ENCODE assay signal across 11 cellular contexts in genomic region chr7:152030561-152030960, GRCh38. TPM values are rescaled to one million over a fixed set of nuclear protein-coding genes. Genes with fewer than 3 reads are reported as not detected.
DNase-seq lines count a peak whose midpoint lies in the region; ATAC-seq and TF ChIP-seq lines count a peak whose summit lies in the region.
"Had no signal": no experiment of that assay in that cellular context is flagged by ENCODE, and none has a peak within 500 bp of the region (broad histone marks: within the 10 kb centered on the region; RNA-seq: fewer than 3 reads in every experiment).

No MANE protein-coding gene starts in this region.

- peaks cover 0 to 2% of the 10 kb centered on the region in 2 donors for H3K9me3 Mint-ChIP-seq in activated T-cell treated with anti-CD3 and anti-CD28 coated beads, Interleukin-2, amount 50 U/mL, for 72 hours
- no peaks in the 10 kb centered on the region for H3K9me3 Mint-ChIP-seq in activated naive CD8-positive, alpha-beta T cell treated with anti-CD3 and anti-CD28 coated beads, Interleukin-2, amount 50 U/mL, for 24 hours
- H3K9me3 Mint-ChIP-seq in neural crest cell = peaks cover 9% of the 10 kb centered on the region

- H3K27ac Mint-ChIP-seq in activated T-cell treated with anti-CD3 and anti-CD28 coated beads, Interleukin-2, amount 50 U/mL, for 72 hours = peak overlapping the region; percentile 3
- peak overlapping the region; percentile 25 for H3K27ac Mint-ChIP-seq in activated naive CD8-positive, alpha-beta T cell treated with anti-CD3 and anti-CD28 coated beads, Interleukin-2, amount 50 U/mL, for 24 hours
- H3K27ac Mint-ChIP-seq in neural crest cell (ENCODE audit: unreplicated experiment) = peak overlapping the region; percentile 29

- H3K36me3 Mint-ChIP-seq in activated T-cell treated with anti-CD3 and anti-CD28 coated beads, Interleukin-2, amount 50 U/mL, for 72 hours (ENCODE audit: insufficient read depth in 2 of 2) = peaks cover 15 to 21% of the 10 kb centered on the region in 2 donors
- peaks cover 61% of the 10 kb centered on the region for H3K36me3 Mint-ChIP-seq in activated naive CD8-positive, alpha-beta T cell treated with anti-CD3 and anti-CD28 coated beads, Interleukin-2, amount 50 U/mL, for 24 hours (ENCODE audit: low read depth)
- peaks cover 45% of the 10 kb centered on the region for H3K36me3 Mint-ChIP-seq in neural crest cell (ENCODE audit: low read depth)

- no peak for TF ChIP-seq CTCF in neural crest cell (conservative IDR thresholded peaks at IDR 0.05)
- no peak for TF ChIP-seq CTCF in mucosa of descending colon (IDR thresholded peaks at IDR 0.05)

- no peak for ATAC-seq in activated T-cell treated with anti-CD3 and anti-CD28 coated beads, Interleukin-2, amount 50 U/mL, for 72 hours (replicated peaks in 1 of 2)
- ATAC-seq in activated naive CD8-positive, alpha-beta T cell treated with anti-CD3 and anti-CD28 coated beads, Interleukin-2, amount 50 U/mL, for 24 hours = no peak
- no peak for ATAC-seq in mucosa of descending colon

- peak overlapping the region; percentile 15 to 35 for H3K4me3 Mint-ChIP-seq in activated T-cell treated with anti-CD3 and anti-CD28 coated beads, Interleukin-2, amount 50 U/mL, for 72 hours
- peak overlapping the region; percentile 13 for H3K4me3 Mint-ChIP-seq in activated naive CD8-positive, alpha-beta T cell treated with anti-CD3 and anti-CD28 coated beads, Interleukin-2, amount 50 U/mL, for 24 hours
- peak overlapping the region; percentile 36 for H3K4me3 Mint-ChIP-seq in neural crest cell

- H3K9me3 ChIP-seq in mucosa of descending colon = no peaks in the 10 kb centered on the region

- no peak for DNase-seq in activated T-cell treated with anti-CD3 and anti-CD28 coated beads, Interleukin-2, amount 50 U/mL, for 72 hours
- no peak for DNase-seq in activated T-cell treated with anti-CD3 and anti-CD28 coated beads, Interleukin-2, amount 50 U/mL, for 48 hours
- DNase-seq in MV-4-11 (lab: John Stamatoyannopoulos, UW) (peak; percentile 31), neural crest cell (ENCODE audit: low read depth, low spot score) (no peak), iPS-NIHi7 (ENCODE audit: extremely low spot score) (no peak), mucosa of descending colon (no peak), NCI-H510A (lab: John Stamatoyannopoulos, UW) (no peak)
- no peak for DNase-seq in activated naive CD8-positive, alpha-beta T cell treated with anti-CD3 and anti-CD28 coated beads, Interleukin-2, amount 50 U/mL, for 24 hours
- DNase-seq: DMS79, NCI-H1436 treated with DMSO at 0.1 percent for 48 hours, NCI-H2227 treated with DMSO at 0.1 percent for 48 hours had no signal

- H3K4me3 ChIP-seq in mucosa of descending colon = no peak overlapping the region

- no peaks in the 10 kb centered on the region for H3K27me3 Mint-ChIP-seq in activated T-cell treated with anti-CD3 and anti-CD28 coated beads, Interleukin-2, amount 50 U/mL, for 72 hours (ENCODE audit: low read depth)
- H3K27me3 Mint-ChIP-seq in activated naive CD8-positive, alpha-beta T cell treated with anti-CD3 and anti-CD28 coated beads, Interleukin-2, amount 50 U/mL, for 24 hours = no peaks in the 10 kb centered on the region
- H3K27me3 Mint-ChIP-seq in neural crest cell (ENCODE audit: low read depth) = no peaks in the 10 kb centered on the region

- intact Hi-C loops in mucosa of descending colon (cut with DNase I, micrococcal nuclease) = no loop called here

- no peaks in the 10 kb centered on the region for H3K36me3 ChIP-seq in mucosa of descending colon (ENCODE audit: low read depth)

- H3K4me1 Mint-ChIP-seq in activated T-cell treated with anti-CD3 and anti-CD28 coated beads, Interleukin-2, amount 50 U/mL, for 72 hours (ENCODE audit: low read depth) = peaks cover 34% of the 10 kb centered on the region
- peaks cover 47% of the 10 kb centered on the region for H3K4me1 Mint-ChIP-seq in activated naive CD8-positive, alpha-beta T cell treated with anti-CD3 and anti-CD28 coated beads, Interleukin-2, amount 50 U/mL, for 24 hours
- peaks cover 23% of the 10 kb centered on the region for H3K4me1 Mint-ChIP-seq in neural crest cell

- no peaks in the 10 kb centered on the region for H3K4me1 ChIP-seq in mucosa of descending colon (ENCODE audit: low read depth)

RNA-seq across cellular contexts. Expression of gene GALNT11, which starts 5.1 kb away (rescaled TPM):
- 10 to 100 TPM; 16.9 to 18.0 TPM for total RNA-seq in activated T-cell treated with anti-CD3 and anti-CD28 coated beads, Interleukin-2, amount 50 U/mL, for 72 hours
- total RNA-seq in neural crest cell (30.6 and 33.7 TPM in 2 replicates), mucosa of descending colon (10 to 100 TPM; 16.2 to 29.3 (median 21.9) TPM)
